ENCODE assay signal across 16 cellular contexts in the genomic region with DNA sequence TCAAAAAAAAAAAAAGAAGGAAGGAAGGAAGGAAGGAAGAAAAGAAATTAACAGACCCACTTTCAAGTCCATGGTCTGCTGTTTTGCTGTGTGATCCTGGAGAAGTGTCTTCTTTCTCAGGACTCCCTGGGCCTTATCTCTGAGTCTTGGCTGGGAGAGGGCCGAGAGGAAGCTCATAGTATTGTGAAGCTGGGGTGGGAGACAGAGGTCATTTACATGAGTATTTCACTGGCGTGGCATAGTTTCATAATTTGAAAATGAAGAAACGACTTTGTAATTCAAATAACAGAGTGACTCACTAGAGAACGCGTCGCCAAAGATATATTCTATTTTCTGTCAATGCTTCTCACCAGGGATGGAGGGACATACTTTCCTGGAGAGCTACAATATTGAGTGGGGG. TPM values are rescaled to one million over a fixed set of nuclear protein-coding genes. Genes with fewer than 3 reads are reported as not detected.
A peak's percentile ranks its signal among the peaks of the same experiment; 100 is the strongest.
DNase-seq lines count a peak whose midpoint lies in the region; ATAC-seq and TF ChIP-seq lines count a peak whose summit lies in the region.
"Had no signal": no experiment of that assay in that cellular context is flagged by ENCODE, and none has a peak within 500 bp of the region (broad histone marks: within the 10 kb centered on the region; RNA-seq: fewer than 3 reads in every experiment).

No MANE protein-coding gene starts in this region.

- no peak overlapping the region for H3K4me3 ChIP-seq in HL-60 (replicated peaks; ENCODE audit: insufficient read depth, low read length)
- no peak overlapping the region for H3K4me3 ChIP-seq in astrocyte of the spinal cord (ENCODE audit: low read depth, low read length)
- no peak overlapping the region for H3K4me3 ChIP-seq in mesenchymal stem cell (ENCODE audit: insufficient read depth in 1 of 2, low read depth in 1 of 2, low read length in 2 of 2)
- H3K4me3 ChIP-seq: left ventricle myocardium inferior, prostate gland had no signal

- H3K4me1 Mint-ChIP-seq in CD14-positive monocyte: peaks cover 57% of the 10 kb centered on the region

- H4K91ac ChIP-seq in mesenchymal stem cell (ENCODE audit: low read length): no peak overlapping the region

- peaks cover 5 to 17% of the 10 kb centered on the region in 2 donors for H3K36me3 Mint-ChIP-seq in CD14-positive monocyte

- H3K27me3 Mint-ChIP-seq in CD14-positive monocyte (ENCODE audit: low read depth in 3 of 3): peaks cover 21 to 30% (median 27%) of the 10 kb centered on the region in 3 donors

- H2BK12ac ChIP-seq in mesenchymal stem cell (ENCODE audit: low read length in 2 of 2): no peak overlapping the region

- no peaks in the 10 kb centered on the region for H3K9me3 ChIP-seq in mesenchymal stem cell (ENCODE audit: control insufficient read depth, low read length)
- H3K9me3 ChIP-seq: left ventricle myocardium inferior, prostate gland had no signal

- no peak overlapping the region for H3K18ac ChIP-seq in mesenchymal stem cell (ENCODE audit: low read depth in 1 of 2, low read length in 2 of 2)

- H3K9me3 Mint-ChIP-seq in CD14-positive monocyte: peaks cover 0 to 10% (median 4%) of the 10 kb centered on the region in 7 donors
- H3K9me3 Mint-ChIP-seq: T-helper 2 cell treated with Interferon-gamma antibody and Interleukin-4, amounts not matched to agents 5 μg/mL and 100 μg/mL, for 36 hours had no signal

- DNase-seq in CD14-positive monocyte (ENCODE audit: low spot score) (peak; percentile 67), HL-60 (ENCODE audit: low read depth in 1 of 2, low spot score in 1 of 2) (peak; percentile 68 to 70), astrocyte of the spinal cord (ENCODE audit: low read depth, low spot score) (peak; percentile 38), mesenchymal stem cell (no peak), midbrain (lab: John Stamatoyannopoulos, UW) (no peak), glomerular visceral epithelial cell (ENCODE audit: extremely low spot score) (no peak)
- no peak for DNase-seq in stimulated activated CD4-positive, alpha-beta T cell treated with anti-CD3 and anti-CD28 coated beads, Interleukin-4, amount 100 ng/mL, for 24 hours
- DNase-seq: activated CD8-positive, alpha-beta memory T cell treated with anti-CD3 and anti-CD28 coated beads, Interleukin-2, amount 50 U/mL, for 4 hours; DMS79; left ventricle myocardium inferior; small intestine had no signal

- H2BK5ac ChIP-seq in mesenchymal stem cell (ENCODE audit: low read depth, low read length, poor library complexity, severe bottlenecking): no peak overlapping the region

- no peak overlapping the region for H3K4me2 ChIP-seq in mesenchymal stem cell (ENCODE audit: low read length, poor library complexity, severe bottlenecking)

- no peak overlapping the region for H2AFZ ChIP-seq in mesenchymal stem cell (ENCODE audit: low read depth, low read length)

- H3K27ac ChIP-seq in HL-60 (replicated peaks) (peak overlapping the region; percentile 95), mesenchymal stem cell (ENCODE audit: low read length, poor library complexity, severe bottlenecking) (no peak overlapping the region)
- H3K27ac ChIP-seq: C4-2B, left ventricle myocardium inferior, prostate gland had no signal

- TF ChIP-seq CTCF in CD14-positive monocyte (IDR thresholded peaks at IDR 0.05) (no peak), HL-60 (IDR thresholded peaks at IDR 0.05; ENCODE audit: insufficient read depth, low read length) (no peak), astrocyte of the spinal cord (IDR thresholded peaks at IDR 0.05; ENCODE audit: low read depth, low read length) (no peak)

- peaks cover 24% of the 10 kb centered on the region for H3K4me1 ChIP-seq in mesenchymal stem cell (ENCODE audit: control insufficient read depth, insufficient read depth, low read depth, low read length)

- H3K27me3 ChIP-seq in HL-60 (ENCODE audit: insufficient read depth, poor library complexity, severe bottlenecking): peaks cover 9% of the 10 kb centered on the region
- H3K27me3 ChIP-seq in mesenchymal stem cell (ENCODE audit: control insufficient read depth in 1 of 2, insufficient read depth in 1 of 2, low read length in 2 of 2): no peaks in the 10 kb centered on the region

- H4K8ac ChIP-seq in mesenchymal stem cell (ENCODE audit: low read length): no peak overlapping the region

- 79% methylated on average over 6 of the region's 6 CpGs for WGBS in mesenchymal stem cell

- H3K23ac ChIP-seq in mesenchymal stem cell (ENCODE audit: low read length in 2 of 2): no peak overlapping the region

- H3K9ac ChIP-seq in mesenchymal stem cell (ENCODE audit: low read length): peak overlapping the region; percentile 52

- H3K4me3 Mint-ChIP-seq in CD14-positive monocyte: peak overlapping the region; percentile 54 to 58

- peak overlapping the region; percentile 66 to 96 (median 93) for H3K27ac Mint-ChIP-seq in CD14-positive monocyte

- no peak overlapping the region for H2BK120ac ChIP-seq in mesenchymal stem cell (ENCODE audit: low read depth, low read length)

- H3K79me1 ChIP-seq in mesenchymal stem cell (replicated peaks; ENCODE audit: low read length, poor library complexity, severe bottlenecking): peaks cover 3% of the 10 kb centered on the region

- intact Hi-C loops in CD14-positive monocyte (cut with micrococcal nuclease): loop anchor here in 1 of 2 donors (5.0 kb wide), 1 partner anchor 276 kb away; no protein-coding TSS in a partner anchor

- H3K14ac ChIP-seq in mesenchymal stem cell (ENCODE audit: low read length in 2 of 2): no peak overlapping the region

- no peak overlapping the region for H2AK5ac ChIP-seq in mesenchymal stem cell (ENCODE audit: low read length, severe bottlenecking)

- H3K4ac ChIP-seq in mesenchymal stem cell (ENCODE audit: low read depth in 1 of 2, low read length in 2 of 2): no peak overlapping the region

- H3K36me3 ChIP-seq in mesenchymal stem cell (ENCODE audit: control insufficient read depth in 1 of 2, insufficient read depth in 2 of 2, low read depth in 1 of 2, low read length in 2 of 2): peaks cover 0 to 3% of the 10 kb centered on the region in 2 experiments
- H3K36me3 ChIP-seq: left ventricle myocardium inferior, prostate gland had no signal

- in situ Hi-C loops in astrocyte of the spinal cord (cut with HindIII; ENCODE audit: low sequenced_read_pairs): no loop called here

- ATAC-seq in HG03095 (IDR thresholded peaks at IDR 0.05; ENCODE audit: unreplicated experiment): no peak

- no peak overlapping the region for H2BK15ac ChIP-seq in mesenchymal stem cell (ENCODE audit: low read depth, poor library complexity, severe bottlenecking)

RNA-seq across cellular contexts. Expression of a gene that starts 2.4 kb away (rescaled TPM):
- polyA plus RNA-seq in CD14-positive monocyte: not detected
- 0.03 TPM for polyA plus RNA-seq in mesenchymal stem cell (2013, experiment 1 of 2)
- polyA plus RNA-seq in mesenchymal stem cell (2013, experiment 2 of 2): 0.04 TPM
- polyA plus RNA-seq: IgD-negative memory B cell had no signal

RNA-seq across cellular contexts. Expression of a gene that starts 2.6 kb away (rescaled TPM):
- polyA plus RNA-seq in CD14-positive monocyte: 10 to 100 TPM; 28.2 to 43.9 TPM
- 38.5 TPM for polyA plus RNA-seq in mesenchymal stem cell (2013, experiment 1 of 2)
- 39.6 TPM for polyA plus RNA-seq in mesenchymal stem cell (2013, experiment 2 of 2)

RNA-seq across cellular contexts. Expression of a gene that starts 18.6 kb away (rescaled TPM):
- 10 to 100 TPM in 1 of 2 donors, 1 to 10 TPM in 1; 8.1 to 10.1 TPM for polyA plus RNA-seq in CD14-positive monocyte
- 11.6 TPM for polyA plus RNA-seq in mesenchymal stem cell (2013, experiment 1 of 2)
- 11.6 TPM for polyA plus RNA-seq in mesenchymal stem cell (2013, experiment 2 of 2)

RNA-seq across cellular contexts. Expression of a gene that starts 42.1 kb away (rescaled TPM):
- polyA plus RNA-seq in CD14-positive monocyte: not detected
- polyA plus RNA-seq in mesenchymal stem cell (2013, experiment 1 of 2): 19.5 TPM
- polyA plus RNA-seq in mesenchymal stem cell (2013, experiment 2 of 2): 20.1 TPM
- polyA plus RNA-seq: IgD-negative memory B cell had no signal

Comparison
In these comparisons a context has a peak if more than half of its experiments do, and no peak if none do; other contexts are left out.
1. DNase-seq: peak in CD14-positive monocyte (single experiment), HL-60 (2 of 2) and astrocyte of the spinal cord (single experiment); none in mesenchymal stem cell (single experiment), midbrain (single experiment), glomerular visceral epithelial cell (single experiment) and stimulated activated CD4-positive, alpha-beta T cell treated with anti-CD3 and anti-CD28 coated beads, Interleukin-4, amount 100 ng/mL, for 24 hours (single experiment).